ENCODE assay signal across 8 cellular contexts in the genomic region with DNA sequence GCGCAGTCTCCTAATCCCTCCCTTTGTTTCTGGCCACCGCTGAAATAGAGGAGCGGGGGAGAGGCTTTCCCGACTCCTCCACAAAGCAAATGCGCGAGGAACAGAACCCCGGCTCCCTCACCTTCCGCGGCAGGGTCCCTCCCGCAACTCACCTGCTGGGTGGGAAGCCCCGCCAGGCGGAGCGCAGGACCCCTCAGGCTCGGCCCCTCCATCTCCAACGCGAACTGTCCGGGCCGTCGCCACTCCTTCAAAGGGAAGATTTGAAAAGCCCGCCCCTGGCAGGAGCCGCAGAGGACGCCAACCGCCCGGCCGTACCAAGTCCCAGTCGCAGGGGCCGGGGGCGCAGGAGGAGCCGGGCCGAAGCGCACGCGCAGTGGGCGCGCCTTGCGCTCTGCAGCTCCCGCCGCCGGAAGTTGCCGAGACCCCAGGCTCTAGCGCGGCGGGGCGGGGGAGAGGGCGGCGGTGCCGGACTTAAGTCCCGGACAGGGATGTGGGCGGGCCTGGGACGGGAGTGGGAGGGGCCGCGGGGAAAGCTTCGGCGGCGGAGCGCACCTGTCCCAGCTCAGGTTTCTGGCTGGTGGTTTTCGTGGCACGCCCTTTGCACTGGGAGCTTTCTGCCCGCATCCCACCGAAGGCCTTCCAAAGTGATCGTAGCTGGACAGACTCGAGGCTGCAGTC. TPM values are rescaled to one million over a fixed set of nuclear protein-coding genes. Genes with fewer than 3 reads are reported as not detected.
DNase-seq lines count a peak whose midpoint lies in the region; ATAC-seq and TF ChIP-seq lines count a peak whose summit lies in the region.

A gene with protein sequence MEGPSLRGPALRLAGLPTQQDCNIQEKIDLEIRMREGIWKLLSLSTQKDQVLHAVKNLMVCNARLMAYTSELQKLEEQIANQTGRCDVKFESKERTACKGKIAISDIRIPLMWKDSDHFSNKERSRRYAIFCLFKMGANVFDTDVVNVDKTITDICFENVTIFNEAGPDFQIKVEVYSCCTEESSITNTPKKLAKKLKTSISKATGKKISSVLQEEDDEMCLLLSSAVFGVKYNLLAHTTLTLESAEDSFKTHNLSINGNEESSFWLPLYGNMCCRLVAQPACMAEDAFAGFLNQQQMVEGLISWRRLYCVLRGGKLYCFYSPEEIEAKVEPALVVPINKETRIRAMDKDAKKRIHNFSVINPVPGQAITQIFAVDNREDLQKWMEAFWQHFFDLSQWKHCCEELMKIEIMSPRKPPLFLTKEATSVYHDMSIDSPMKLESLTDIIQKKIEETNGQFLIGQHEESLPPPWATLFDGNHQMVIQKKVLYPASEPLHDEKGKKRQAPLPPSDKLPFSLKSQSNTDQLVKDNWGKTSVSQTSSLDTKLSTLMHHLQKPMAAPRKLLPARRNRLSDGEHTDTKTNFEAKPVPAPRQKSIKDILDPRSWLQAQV (minus strand): TSS at position 446 of the 678 bp plus-strand sequence. CDS start 234 bp downstream, at position 212.

- no peaks in the 10 kb centered on the region for H3K9me3 Mint-ChIP-seq in activated CD4-positive, alpha-beta T cell treated with anti-CD3 and anti-CD28 coated beads, Interleukin-2, amount 10 ng/mL, durations not matched to agents 7 days and 5 days

- intact Hi-C loops in left lung (cut with DNase I): no loop called here

- POLR2A ChIA-PET in activated CD4-positive, alpha-beta T cell treated with anti-CD3 and anti-CD28 coated beads, Interleukin-2, amount 10 ng/mL, durations not matched to agents 7 days and 5 days (lab: Charles Lee): no interaction called here

- no peak for TF ChIP-seq CTCF in 22Rv1 (IDR thresholded peaks at IDR 0.05)
- TF ChIP-seq CTCF in left lung (IDR thresholded peaks at IDR 0.05): no peak

- H3K27ac ChIP-seq in 22Rv1 (peak within 1 kb of the TSS; percentile 80), left lung (no peak within 1 kb of the TSS)

- H3K4me3 Mint-ChIP-seq in activated CD4-positive, alpha-beta T cell treated with anti-CD3 and anti-CD28 coated beads, Interleukin-2, amount 10 ng/mL, durations not matched to agents 7 days and 5 days: peak within 1 kb of the TSS; percentile 79

- ATAC-seq in GM18520 (IDR thresholded peaks at IDR 0.05; ENCODE audit: unreplicated experiment) (peak; percentile 38), HG03103 (IDR thresholded peaks at IDR 0.05; ENCODE audit: low read depth, unreplicated experiment) (peak; percentile 59), left lung (peak; percentile 94)

- DNase-seq in NCI-H446 (lab: John Stamatoyannopoulos, UW): peak; percentile 39 to 87
- DNase-seq in activated CD4-positive, alpha-beta T cell treated with anti-CD3 and anti-CD28 coated beads, Interleukin-2, amount 10 ng/mL, durations not matched to agents 7 days and 5 days: peak; percentile 75
- peak; percentile 73 for DNase-seq in dermis blood vessel endothelial cell
- DNase-seq in left lung: peak; percentile 87 to 95
- DNase-seq in stimulated activated CD4-positive, alpha-beta T cell treated with anti-CD3 and anti-CD28 coated beads, Interleukin-1b, Interleukin-23, amount 100 ng/mL, for 48 hours: peak; percentile 74

- peaks cover 5 to 13% of the 10 kb centered on the region in 2 donors for H3K4me1 ChIP-seq in left lung

- H3K36me3 ChIP-seq in left lung: no peaks in the 10 kb centered on the region

- H3K27me3 Mint-ChIP-seq in activated CD4-positive, alpha-beta T cell treated with anti-CD3 and anti-CD28 coated beads, Interleukin-2, amount 10 ng/mL, durations not matched to agents 7 days and 5 days: peaks cover 37% of the 10 kb centered on the region

- peak within 1 kb of the TSS; percentile 73 for H3K27ac Mint-ChIP-seq in activated CD4-positive, alpha-beta T cell treated with anti-CD3 and anti-CD28 coated beads, Interleukin-2, amount 10 ng/mL, durations not matched to agents 7 days and 5 days

- H3K4me3 ChIP-seq in left lung: peak within 1 kb of the TSS; percentile 54 to 66

- no peaks in the 10 kb centered on the region for H3K36me3 Mint-ChIP-seq in activated CD4-positive, alpha-beta T cell treated with anti-CD3 and anti-CD28 coated beads, Interleukin-2, amount 10 ng/mL, durations not matched to agents 7 days and 5 days (ENCODE audit: low read depth)

- CTCF ChIA-PET in activated CD4-positive, alpha-beta T cell treated with anti-CD3 and anti-CD28 coated beads, Interleukin-2, amount 10 ng/mL, durations not matched to agents 7 days and 5 days (lab: Charles Lee): interaction anchor here (0.6 to 1.2 kb wide), 2 partner anchors 23 to 86 kb away, joined by 3 read pairs; no protein-coding TSS in a partner anchor

- peaks cover 0 to 33% of the 10 kb centered on the region in 2 donors for H3K27me3 ChIP-seq in left lung

- H3K9me3 ChIP-seq in left lung: no peaks in the 10 kb centered on the region

- H3K4me1 Mint-ChIP-seq in activated CD4-positive, alpha-beta T cell treated with anti-CD3 and anti-CD28 coated beads, Interleukin-2, amount 10 ng/mL, durations not matched to agents 7 days and 5 days: peaks cover 25% of the 10 kb centered on the region

RNA-seq across cellular contexts. Expression of the gene that starts here (rescaled TPM):
- total RNA-seq in activated CD4-positive, alpha-beta T cell treated with anti-CD3 and anti-CD28 coated beads, Interleukin-2, amount 10 ng/mL, durations not matched to agents 7 days and 5 days: 1 to 10 TPM; 8.5 to 8.8 TPM
- 0.17 and 0.33 TPM in 2 replicates for total RNA-seq in dermis blood vessel endothelial cell
- total RNA-seq in left lung: 10 to 100 TPM in 1 of 2 donors, 1 to 10 TPM in 1; 5.7 to 14.1 TPM

Comparison
In these comparisons a context has a peak if more than half of its experiments do, and no peak if none do; other contexts are left out.
1. Peak in DNase-seq in dermis blood vessel endothelial cell; RNA of the gene not detected or under 1 TPM.
2. ATAC-seq: peak in every context shown above with its lines; median percentile 94 in left lung; 59 in HG03103; 38 in GM18520.